Comparison of ENCODE assay signal across 18 cellular contexts in the genomic region with DNA sequence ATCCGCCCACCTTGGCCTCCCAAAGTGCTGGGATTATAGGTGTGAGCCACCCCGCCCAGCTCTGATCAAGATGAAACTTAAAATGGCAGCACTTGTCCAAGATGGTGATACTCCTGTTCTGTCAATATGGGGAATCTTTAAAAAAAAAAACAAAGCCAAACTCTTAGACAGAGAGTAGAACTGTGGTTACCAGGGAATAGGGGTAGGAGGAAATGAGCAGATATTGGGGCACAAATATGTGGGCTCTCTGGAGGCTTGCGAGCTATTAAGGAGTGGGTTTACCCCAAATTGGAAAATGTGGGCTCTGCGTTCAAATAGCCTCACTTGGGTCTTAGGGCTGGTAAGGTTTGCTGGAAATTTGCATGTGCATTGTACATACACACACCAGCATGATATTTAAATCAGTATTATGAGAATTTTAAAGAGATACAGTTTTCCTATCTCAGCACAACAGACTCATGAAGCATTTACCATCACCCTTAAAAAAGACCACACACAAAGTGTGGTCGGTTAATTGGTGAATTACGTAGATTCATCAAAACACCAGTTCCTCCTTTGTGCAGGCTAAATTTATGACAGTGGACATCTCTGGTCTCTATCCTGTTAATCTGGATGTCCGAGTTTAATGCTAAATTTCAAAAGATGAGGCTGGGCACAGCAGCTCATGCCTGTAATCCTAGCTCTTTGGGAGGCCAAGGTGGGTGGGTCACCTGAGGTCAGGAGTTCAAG. TPM values are rescaled to one million over a fixed set of nuclear protein-coding genes. Genes with fewer than 3 reads are reported as not detected.
"Had no signal": no experiment of that assay in that cellular context is flagged by ENCODE, and none has a peak within 500 bp of the region (broad histone marks: within the 10 kb centered on the region; RNA-seq: fewer than 3 reads in every experiment).

No MANE protein-coding gene starts in this region.

- H3K27ac ChIP-seq: dorsolateral prefrontal cortex, neutrophil, stomach, thoracic aorta had no signal

- H3K4me3 ChIP-seq: dorsolateral prefrontal cortex, stomach, thoracic aorta had no signal

- H3K36me3 ChIP-seq: neutrophil, stomach, thoracic aorta had no signal

- H3K4me3 Mint-ChIP-seq: activated CD4-positive, alpha-beta memory T cell treated with anti-CD3 and anti-CD28 coated beads for 36 hours; activated T-cell treated with anti-CD3 and anti-CD28 coated beads, Interleukin-2, amount 50 U/mL, for 72 hours; naive thymus-derived CD4-positive, alpha-beta T cell had no signal

- H3K4me1 ChIP-seq: stomach had no signal

- FAIRE-seq: bronchial epithelial cell, islet of Langerhans had no signal

- ATAC-seq: activated T-cell treated with anti-CD3 and anti-CD28 coated beads, Interleukin-2, amount 50 U/mL, for 72 hours; naive thymus-derived CD4-positive, alpha-beta T cell had no signal

- H3K27me3 ChIP-seq: neutrophil had no signal

- H3K9me3 ChIP-seq: neutrophil, stomach, thoracic aorta had no signal

- H3K36me3 Mint-ChIP-seq: activated CD4-positive, alpha-beta memory T cell treated with anti-CD3 and anti-CD28 coated beads for 36 hours had no signal

- DNase-seq: activated CD4-positive, alpha-beta memory T cell treated with anti-CD3 and anti-CD28 coated beads for 36 hours; activated CD4-positive, alpha-beta T cell treated with anti-CD3 and anti-CD28 coated beads for 1 hour; activated T-cell treated with anti-CD3 and anti-CD28 coated beads, Interleukin-2, amount 50 U/mL, for 72 hours; aorta; dorsolateral prefrontal cortex; foreskin melanocyte; head of caudate nucleus; naive thymus-derived CD4-positive, alpha-beta T cell; retina; stimulated activated CD4-positive, alpha-beta T cell treated with anti-CD3 and anti-CD28 coated beads, Interleukin-15, amount 100 ng/mL, for 24 hours; stimulated activated CD4-positive, alpha-beta T cell treated with anti-CD3 and anti-CD28 coated beads, Interleukin-4, amount 100 ng/mL, for 4 hours; stomach had no signal

- H3K27ac Mint-ChIP-seq: activated CD4-positive, alpha-beta memory T cell treated with anti-CD3 and anti-CD28 coated beads for 36 hours; activated T-cell treated with anti-CD3 and anti-CD28 coated beads, Interleukin-2, amount 50 U/mL, for 72 hours had no signal

- H3K9me3 Mint-ChIP-seq: activated CD4-positive, alpha-beta memory T cell treated with anti-CD3 and anti-CD28 coated beads for 36 hours; naive thymus-derived CD4-positive, alpha-beta T cell had no signal

RNA-seq across cellular contexts. Expression of a gene that starts 11.3 kb away (rescaled TPM):
- total RNA-seq: bronchial epithelial cell, lung microvascular endothelial cell, stomach, thoracic aorta, ureter had no signal
- polyA plus RNA-seq: aorta; naive thymus-derived CD4-positive, alpha-beta T cell had no signal

RNA-seq across cellular contexts. Expression of a gene that starts 48.8 kb away (rescaled TPM):
- total RNA-seq: stomach had no signal
- polyA plus RNA-seq: aorta; naive thymus-derived CD4-positive, alpha-beta T cell had no signal
